Comparison of ENCODE assay signal across 9 cellular contexts in genomic region chr1:7667625-7668218, GRCh38.
A peak's percentile ranks its signal among the peaks of the same experiment; 100 is the strongest.
DNase-seq lines count a peak whose midpoint lies in the region; ATAC-seq and TF ChIP-seq lines count a peak whose summit lies in the region.
"Had no signal": no experiment of that assay in that cellular context is flagged by ENCODE, and none has a peak within 500 bp of the region (broad histone marks: within the 10 kb centered on the region; RNA-seq: fewer than 3 reads in every experiment).

No MANE protein-coding gene starts in this region.

- TF ChIP-seq POLR2A in NB4 (IDR thresholded peaks at IDR 0.05; ENCODE audit: extremely low read depth, insufficient read length) (no peak), vagina (IDR thresholded peaks at IDR 0.05) (no peak)

- peak; percentile 57 for DNase-seq in NCI-H2029 (lab: John Stamatoyannopoulos, UW)
- DNase-seq in NCI-H2029 treated with DMSO at 0.1 percent for 48 hours (lab: John Stamatoyannopoulos, UW): no peak
- DNase-seq in NB4 (ENCODE audit: low read depth): peak; percentile 78
- DNase-seq in T-helper 1 cell: peak; percentile 59 to 75 (median 69)
- peak; percentile 54 for DNase-seq in amniotic epithelial cell (ENCODE audit: low read depth)
- peak; percentile 86 to 92 for DNase-seq in heart right ventricle
- peak; percentile 91 to 93 for DNase-seq in psoas muscle
- no peak for DNase-seq in vagina (ENCODE audit: extremely low spot score in 2 of 2)

- no peak overlapping the region for H3K27ac ChIP-seq in heart right ventricle
- no peak overlapping the region for H3K27ac ChIP-seq in psoas muscle
- H3K27ac ChIP-seq in vagina: no peak overlapping the region

- no peaks in the 10 kb centered on the region for H3K9me3 ChIP-seq in heart right ventricle
- no peaks in the 10 kb centered on the region for H3K9me3 ChIP-seq in psoas muscle
- no peaks in the 10 kb centered on the region for H3K9me3 ChIP-seq in vagina
- H3K9me3 ChIP-seq: BLaER1 treated with 17β-estradiol and CSF1 and Interleukin-3, amounts not matched to agents 10 nM and 100 nM had no signal

- H3K36me3 ChIP-seq in heart right ventricle (no peaks in the 10 kb centered on the region), psoas muscle (ENCODE audit: insufficient read depth in 1 of 2, low read depth in 1 of 2) (no peaks in the 10 kb centered on the region), vagina (no peaks in the 10 kb centered on the region)
- H3K36me3 ChIP-seq: BLaER1 treated with 17β-estradiol and CSF1 and Interleukin-3, amounts not matched to agents 10 nM and 100 nM had no signal

- WGBS in heart right ventricle, 2 donors: 22 to 26% methylated on average over 11 of the region's 11 CpGs
- WGBS in psoas muscle, 3 donors: 21 to 27% (median 24%) methylated on average over 11 of the region's 11 CpGs

- H3K4me3 ChIP-seq in NB4 (ENCODE audit: low read depth, low read length) (no peak overlapping the region), heart right ventricle (no peak overlapping the region), psoas muscle (no peak overlapping the region), vagina (no peak overlapping the region)
- H3K4me3 ChIP-seq: BLaER1 treated with 17β-estradiol and CSF1 and Interleukin-3, amounts not matched to agents 10 nM and 100 nM had no signal

- intact Hi-C loops in heart right ventricle (cut with DNase I): loop anchor here in 9 of 10 donors (1.0 to 10.0 kb wide), 5 partner anchors 85 to 237 kb away; no protein-coding TSS in a partner anchor
- intact Hi-C loops in psoas muscle (cut with DNase I): loop anchor here (1.0 to 10.0 kb wide), 4 partner anchors 85 to 237 kb away; no protein-coding TSS in a partner anchor
- intact Hi-C loops in vagina (cut with DNase I): no loop called here

- TF ChIP-seq CTCF in NB4 (IDR thresholded peaks at IDR 0.05; ENCODE audit: low read depth, low read length): peak; percentile 94
- TF ChIP-seq CTCF in heart right ventricle (IDR thresholded peaks at IDR 0.05): peak; percentile 98 to 100 (median 99)
- TF ChIP-seq CTCF in psoas muscle (IDR thresholded peaks at IDR 0.05): peak; percentile 100
- TF ChIP-seq CTCF in vagina (IDR thresholded peaks at IDR 0.05): peak; percentile 99 to 100 (median 100)

- peak; percentile 69 to 89 (median 83) for ATAC-seq in heart right ventricle
- peak; percentile 85 to 95 (median 91) for ATAC-seq in psoas muscle

- H3K4me1 ChIP-seq in heart right ventricle (peaks cover 6 to 20% (median 10%) of the 10 kb centered on the region in 9 donors), psoas muscle (no peaks in the 10 kb centered on the region), vagina (peaks cover 11% of the 10 kb centered on the region)

- H3K27me3 ChIP-seq in heart right ventricle (peaks cover 0 to 6% (median 0%) of the 10 kb centered on the region in 7 donors), psoas muscle (ENCODE audit: insufficient read depth in 3 of 3, low read length in 2 of 3) (no peaks in the 10 kb centered on the region), vagina (no peaks in the 10 kb centered on the region)
- H3K27me3 ChIP-seq: BLaER1 treated with 17β-estradiol and CSF1 and Interleukin-3, amounts not matched to agents 10 nM and 100 nM had no signal

Comparison
In these comparisons a context has a peak if more than half of its experiments do, and no peak if none do; other contexts are left out.
1. DNase-seq: peak in NCI-H2029 (single experiment), NB4 (single experiment), T-helper 1 cell (5 of 5), amniotic epithelial cell (single experiment), heart right ventricle (2 of 2) and psoas muscle (2 of 2); none in NCI-H2029 treated with DMSO at 0.1 percent for 48 hours (single experiment) and vagina (0 of 2).
2. Peak in every context shown above with its lines, with median percentiles within 50 percentile points of each other: CTCF ChIP-seq.